ENCODE assay signal across 1 cellular context in the genomic region with DNA sequence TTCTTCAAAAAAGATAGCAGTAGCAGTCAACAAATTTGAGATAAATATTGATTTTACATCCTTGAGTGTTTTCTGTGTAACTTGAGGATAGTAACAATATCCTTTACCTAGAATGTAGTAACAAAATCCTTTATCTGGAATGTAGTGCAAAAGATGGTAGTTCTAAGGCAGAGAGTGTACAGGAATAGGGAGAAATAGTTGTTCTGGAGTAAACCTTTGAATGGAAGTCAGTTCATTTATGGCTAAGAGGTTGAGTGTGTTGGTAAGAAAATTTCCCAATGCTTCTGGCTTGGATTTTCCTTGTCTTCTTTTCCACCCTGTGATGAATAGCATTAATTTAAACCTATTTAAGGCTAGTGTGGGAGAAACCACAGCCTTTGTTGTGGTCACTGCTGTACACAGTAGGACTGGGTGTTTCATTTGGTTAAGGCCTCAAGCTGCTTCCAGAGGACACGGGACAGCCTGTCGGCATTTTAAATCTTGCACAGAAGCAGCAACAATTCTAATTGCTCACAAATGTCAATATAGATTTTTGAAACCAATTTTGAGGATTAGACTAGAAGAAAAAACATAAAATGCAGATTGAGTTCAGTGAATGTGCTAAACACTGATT.
TF ChIP-seq lines count a peak whose summit lies in the region.

No MANE protein-coding gene starts in this region.

TF ChIP-seq in HEK293, 187 proteins besides CTCF, POLR2A, EP300 and RAD21 (continued from another document):
- TF ChIP-seq ZNF18 (tag by site-specific recombination; IDR thresholded peaks at IDR 0.05) (0 out of 2 replicates have a peak, but pooled peaks have one; percentile 11), ZNF266 (tag by site-specific recombination; IDR thresholded peaks at IDR 0.05; ENCODE audit: low read depth) (no peak), WT1 (tag by site-specific recombination; IDR thresholded peaks at IDR 0.05) (peak; percentile 22; the same call in 1 of the 2 replicates), ZNF677 (tag by site-specific recombination; IDR thresholded peaks at IDR 0.05) (no peak), ZNF341 (tag by site-specific recombination; IDR thresholded peaks at IDR 0.05; ENCODE audit: low read depth) (no peak), PRDM6 (tag by site-specific recombination; IDR thresholded peaks at IDR 0.05) (peak; percentile 22; the same call in 1 of the 2 replicates), ZNF394 (tag by site-specific recombination; IDR thresholded peaks at IDR 0.05; ENCODE audit: borderline replicate concordance) (peak; percentile 30; the same call in 1 of the 2 replicates), PRDM4 (tag by site-specific recombination; IDR thresholded peaks at IDR 0.05) (peak; percentile 39; the same call in 1 of the 2 replicates), BCL6B (tag by site-specific recombination; IDR thresholded peaks at IDR 0.05) (no peak), ZNF221 (tag by site-specific recombination; IDR thresholded peaks at IDR 0.05; ENCODE audit: borderline replicate concordance) (no peak), ZNF391 (tag by site-specific recombination; IDR thresholded peaks at IDR 0.05; ENCODE audit: borderline replicate concordance, low read depth) (no peak), IKZF3 (tag by site-specific recombination; IDR thresholded peaks at IDR 0.05) (peak; percentile 69; the same call in 1 of the 2 replicates), ZSCAN30 (tag by site-specific recombination; IDR thresholded peaks at IDR 0.05) (no peak), TCF7L2 (IDR thresholded peaks at IDR 0.05; ENCODE audit: borderline replicate concordance, low read depth, low read length) (peak; percentile 62; the same call in 1 of the 2 replicates), ZFP41 (tag by site-specific recombination; IDR thresholded peaks at IDR 0.05; ENCODE audit: borderline replicate concordance) (no peak), OSR2 (tag by site-specific recombination; IDR thresholded peaks at IDR 0.05) (peak; percentile 97), ZNF239 (tag by site-specific recombination; IDR thresholded peaks at IDR 0.05) (no peak), ZNF555 (tag by site-specific recombination; conservative IDR thresholded peaks at IDR 0.05) (no peak), ZNF830 (tag by site-specific recombination; IDR thresholded peaks at IDR 0.05; ENCODE audit: low read depth) (no peak), ZFHX2 (tag by site-specific recombination; conservative IDR thresholded peaks at IDR 0.05) (peak; percentile 71)
- TF ChIP-seq, protein P1, sequence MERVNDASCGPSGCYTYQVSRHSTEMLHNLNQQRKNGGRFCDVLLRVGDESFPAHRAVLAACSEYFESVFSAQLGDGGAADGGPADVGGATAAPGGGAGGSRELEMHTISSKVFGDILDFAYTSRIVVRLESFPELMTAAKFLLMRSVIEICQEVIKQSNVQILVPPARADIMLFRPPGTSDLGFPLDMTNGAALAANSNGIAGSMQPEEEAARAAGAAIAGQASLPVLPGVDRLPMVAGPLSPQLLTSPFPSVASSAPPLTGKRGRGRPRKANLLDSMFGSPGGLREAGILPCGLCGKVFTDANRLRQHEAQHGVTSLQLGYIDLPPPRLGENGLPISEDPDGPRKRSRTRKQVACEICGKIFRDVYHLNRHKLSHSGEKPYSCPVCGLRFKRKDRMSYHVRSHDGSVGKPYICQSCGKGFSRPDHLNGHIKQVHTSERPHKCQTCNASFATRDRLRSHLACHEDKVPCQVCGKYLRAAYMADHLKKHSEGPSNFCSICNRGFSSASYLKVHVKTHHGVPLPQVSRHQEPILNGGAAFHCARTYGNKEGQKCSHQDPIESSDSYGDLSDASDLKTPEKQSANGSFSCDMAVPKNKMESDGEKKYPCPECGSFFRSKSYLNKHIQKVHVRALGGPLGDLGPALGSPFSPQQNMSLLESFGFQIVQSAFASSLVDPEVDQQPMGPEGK (tag by site-specific recombination; IDR thresholded peaks at IDR 0.05), result peak; percentile 18; the same call in 1 of the 2 replicates
- TF ChIP-seq, protein P2, sequence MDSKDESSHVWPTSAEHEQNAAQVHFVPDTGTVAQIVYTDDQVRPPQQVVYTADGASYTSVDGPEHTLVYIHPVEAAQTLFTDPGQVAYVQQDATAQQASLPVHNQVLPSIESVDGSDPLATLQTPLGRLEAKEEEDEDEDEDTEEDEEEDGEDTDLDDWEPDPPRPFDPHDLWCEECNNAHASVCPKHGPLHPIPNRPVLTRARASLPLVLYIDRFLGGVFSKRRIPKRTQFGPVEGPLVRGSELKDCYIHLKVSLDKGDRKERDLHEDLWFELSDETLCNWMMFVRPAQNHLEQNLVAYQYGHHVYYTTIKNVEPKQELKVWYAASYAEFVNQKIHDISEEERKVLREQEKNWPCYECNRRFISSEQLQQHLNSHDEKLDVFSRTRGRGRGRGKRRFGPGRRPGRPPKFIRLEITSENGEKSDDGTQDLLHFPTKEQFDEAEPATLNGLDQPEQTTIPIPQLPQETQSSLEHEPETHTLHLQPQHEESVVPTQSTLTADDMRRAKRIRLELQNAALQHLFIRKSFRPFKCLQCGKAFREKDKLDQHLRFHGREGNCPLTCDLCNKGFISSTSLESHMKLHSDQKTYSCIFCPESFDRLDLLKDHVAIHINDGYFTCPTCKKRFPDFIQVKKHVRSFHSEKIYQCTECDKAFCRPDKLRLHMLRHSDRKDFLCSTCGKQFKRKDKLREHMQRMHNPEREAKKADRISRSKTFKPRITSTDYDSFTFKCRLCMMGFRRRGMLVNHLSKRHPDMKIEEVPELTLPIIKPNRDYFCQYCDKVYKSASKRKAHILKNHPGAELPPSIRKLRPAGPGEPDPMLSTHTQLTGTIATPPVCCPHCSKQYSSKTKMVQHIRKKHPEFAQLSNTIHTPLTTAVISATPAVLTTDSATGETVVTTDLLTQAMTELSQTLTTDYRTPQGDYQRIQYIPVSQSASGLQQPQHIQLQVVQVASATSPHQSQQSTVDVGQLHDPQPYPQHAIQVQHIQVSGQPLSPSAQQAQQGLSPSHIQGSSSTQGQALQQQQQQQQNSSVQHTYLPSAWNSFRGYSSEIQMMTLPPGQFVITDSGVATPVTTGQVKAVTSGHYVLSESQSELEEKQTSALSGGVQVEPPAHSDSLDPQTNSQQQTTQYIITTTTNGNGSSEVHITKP (tag by site-specific recombination; IDR thresholded peaks at IDR 0.05), result peak; percentile 42; the same call in 1 of the 2 replicates
